1 cellular context compared by ENCODE assay signal in genomic region chr2:10120158-10120937, GRCh38.
TF ChIP-seq lines count a peak whose summit lies in the region.

No MANE protein-coding gene starts in this region.

TF ChIP-seq in neural cell, 6 proteins besides CTCF, POLR2A, EP300 and RAD21 (continued from another document):
- TF ChIP-seq REST (IDR thresholded peaks at IDR 0.05; ENCODE audit: borderline replicate concordance): no peak
- no peak for TF ChIP-seq TAF1 (IDR thresholded peaks at IDR 0.05; ENCODE audit: low read depth)
